ENCODE assay signal across 10 cellular contexts in the genomic region with DNA sequence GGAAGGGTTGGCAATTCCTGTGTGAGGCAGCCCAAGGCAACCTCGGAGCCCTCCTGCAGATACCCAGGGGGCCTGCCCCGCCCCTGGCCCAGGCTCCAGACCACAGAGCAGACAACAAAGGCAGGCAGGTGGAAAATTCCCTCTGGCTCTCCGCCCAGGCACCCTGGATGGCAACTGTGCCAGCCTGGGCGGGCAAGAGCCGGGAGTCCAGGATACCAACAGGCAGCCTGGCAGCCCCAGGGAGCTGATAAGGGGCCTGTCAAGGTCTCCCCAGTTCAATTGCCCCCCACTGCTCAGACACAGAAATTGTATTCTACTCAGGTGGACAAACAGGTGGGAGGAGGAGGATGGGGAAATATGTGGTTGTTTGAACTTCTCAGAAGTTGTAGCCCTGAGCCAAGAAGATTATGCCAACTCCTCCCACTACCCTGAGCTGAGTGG. TPM values are rescaled to one million over a fixed set of nuclear protein-coding genes. Genes with fewer than 3 reads are reported as not detected.
A peak's percentile ranks its signal among the peaks of the same experiment; 100 is the strongest.
DNase-seq lines count a peak whose midpoint lies in the region; ATAC-seq and TF ChIP-seq lines count a peak whose summit lies in the region.
"Had no signal": no experiment of that assay in that cellular context is flagged by ENCODE, and none has a peak within 500 bp of the region (broad histone marks: within the 10 kb centered on the region; RNA-seq: fewer than 3 reads in every experiment).

No MANE protein-coding gene starts in this region.

- peaks cover 43% of the 10 kb centered on the region for H3K4me1 Mint-ChIP-seq in brain

- H3K27me3 Mint-ChIP-seq in brain = no peaks in the 10 kb centered on the region

- 65 to 76% methylated on average over 5 of the region's 5 CpGs for WGBS in lung, 2 donors

- H3K36me3 ChIP-seq in lung (ENCODE audit: control insufficient read depth in 2 of 2, insufficient read depth in 2 of 2, low read length in 2 of 2) = no peaks in the 10 kb centered on the region

- ATAC-seq in lung (ENCODE audit: insufficient read depth, low FRiP score) = no peak

- peak overlapping the region in 1 of 5 experiments; percentile 36 for H3K4me3 Mint-ChIP-seq in brain

- H3K36me3 Mint-ChIP-seq in brain = no peaks in the 10 kb centered on the region

- no peaks in the 10 kb centered on the region for H3K27me3 ChIP-seq in lung (ENCODE audit: control insufficient read depth, insufficient read depth)

- no peak for TF ChIP-seq CTCF in brain (conservative IDR thresholded peaks at IDR 0.05)
- no peak for TF ChIP-seq CTCF in lung (IDR thresholded peaks at IDR 0.05; ENCODE audit: control extremely low read depth, extremely low read depth)

- H3K27ac Mint-ChIP-seq in brain = peak overlapping the region; percentile 73 to 96 (median 82)

- no peaks in the 10 kb centered on the region for H3K9me3 ChIP-seq in lung (ENCODE audit: control insufficient read depth in 2 of 2, insufficient read depth in 1 of 2, low read length in 1 of 2)

- peaks cover 0 to 2% (median 0%) of the 10 kb centered on the region in 5 experiments for H3K9me3 Mint-ChIP-seq in brain

- in situ Hi-C loops in ACHN (cut with HindIII; ENCODE audit: low pct_ligation_motif_present, low pct_unique_long_range_greater_than_20kb, low sequenced_read_pairs) = no loop called here

- H3K27ac ChIP-seq in lung (ENCODE audit: low read depth in 1 of 2, low read length in 1 of 2) = peak overlapping the region; percentile 79 to 94

- peaks cover 2 to 7% of the 10 kb centered on the region in 2 donors for H3K4me1 ChIP-seq in lung (ENCODE audit: control insufficient read depth in 2 of 2, insufficient read depth in 2 of 2, low read length in 2 of 2)

- DNase-seq in ACHN (peak; percentile 66), NCI-H2029 treated with DMSO at 0.1 percent for 48 hours (lab: John Stamatoyannopoulos, UW) (peak; percentile 83), lung (ENCODE audit: low spot score) (peak; percentile 53), 8988T (no peak), NCI-H1048 (lab: John Stamatoyannopoulos, UW) (no peak), Kasumi-1 (lab: John Stamatoyannopoulos, UW) (no peak)
- DNase-seq in stimulated activated naive CD4-positive, alpha-beta T cell (lab: John Stamatoyannopoulos, UW) = no peak
- DNase-seq: HCEC 1CT; stimulated activated CD4-positive, alpha-beta T cell treated with anti-CD3 and anti-CD28 coated beads, Interleukin-2, amount 100 ng/mL, for 48 hours had no signal

- H3K4me3 ChIP-seq in lung = no peak overlapping the region

RNA-seq across cellular contexts. Expression of a gene that starts 15.4 kb away (rescaled TPM):
- polyA plus RNA-seq in brain (ENCODE audit: insufficient read depth, low read depth, low replicate concordance) (32.7 TPM), lung (under 1 TPM; 0.04 to 0.05 TPM)
- total RNA-seq in lung = under 1 TPM in 1 of 2 donors, not detected in 1; 0.09 TPM

RNA-seq across cellular contexts. Expression of a gene that starts 37.2 kb away (rescaled TPM):
- polyA plus RNA-seq in brain (ENCODE audit: insufficient read depth, low read depth, low replicate concordance) = 131 TPM
- 10 to 100 TPM; 27.8 to 82.0 TPM for total RNA-seq in lung
- 10 to 100 TPM; 43.6 to 54.0 TPM for polyA plus RNA-seq in lung

RNA-seq across cellular contexts. Expression of a gene that starts 53.1 kb away (rescaled TPM):
- 0.29 TPM for polyA plus RNA-seq in brain (ENCODE audit: insufficient read depth, low read depth, low replicate concordance)
- 1 to 10 TPM; 4.5 to 6.9 TPM for total RNA-seq in lung
- polyA plus RNA-seq in lung = 10 to 100 TPM in 1 of 2 donors, 1 to 10 TPM in 1; 2.9 to 14.0 TPM

Comparison
In these comparisons a context has a peak if more than half of its experiments do, and no peak if none do; other contexts are left out.
1. DNase-seq: peak in ACHN (single experiment), NCI-H2029 treated with DMSO at 0.1 percent for 48 hours (single experiment) and lung (single experiment); none in 8988T (single experiment), NCI-H1048 (single experiment), Kasumi-1 (0 of 2) and stimulated activated naive CD4-positive, alpha-beta T cell (0 of 6).
2. RNA of a gene that starts 15.4 kb away (polyA plus RNA-seq): 32.7 TPM in brain (single experiment); 0.04 to 0.05 TPM in lung; every median in the first group is over 10 times any median in the second.